In the genomic region with DNA sequence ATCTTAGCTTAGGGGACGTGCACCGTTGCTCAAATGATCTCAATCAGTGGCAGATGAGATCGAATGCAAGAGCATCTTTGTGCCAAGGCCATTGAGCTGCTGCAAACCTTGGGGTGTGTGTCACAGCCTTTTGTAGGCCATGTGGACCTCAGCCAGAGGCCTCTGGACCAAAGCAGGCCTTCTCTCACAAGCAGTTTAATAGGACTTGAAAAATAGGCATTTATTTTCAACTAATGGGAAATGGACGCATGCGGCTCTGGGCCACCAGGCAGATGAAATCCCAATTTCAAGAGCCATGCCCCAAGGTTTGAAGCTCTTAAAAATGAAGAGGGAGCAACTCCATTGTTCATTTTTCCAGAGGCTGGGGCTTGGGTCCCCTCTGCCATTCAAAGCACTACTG, we compare ENCODE assay signal across 21 cellular contexts.
"Had no signal": no experiment of that assay in that cellular context is flagged by ENCODE, and none has a peak within 500 bp of the region (broad histone marks: within the 10 kb centered on the region; RNA-seq: fewer than 3 reads in every experiment).

No MANE protein-coding gene starts in this region.

- H3K27ac ChIP-seq: neutrophil, pancreas, transverse colon, vagina had no signal

- H3K4me3 ChIP-seq: pancreas, transverse colon, vagina had no signal

- ATAC-seq: activated naive CD4-positive, alpha-beta T cell treated with anti-CD3 and anti-CD28 coated beads, Interleukin-2, amount 50 U/mL, for 72 hours; activated T-helper 17 cell treated with anti-CD3 and anti-CD28 coated beads, Interleukin-2, amount 50 U/mL, for 72 hours; effector memory CD8-positive, alpha-beta T cell; left ventricle myocardium superior; natural killer cell treated with Interleukin-12 subunit alpha and Interleukin-12 subunit beta and Interleukin-15 and Interleukin-18, amount 100 ng/mL, for 72 hours; pancreas; right cardiac atrium; stimulated activated naive CD8-positive, alpha-beta T cell treated with anti-CD3 and anti-CD28 coated beads, Interleukin-15, Interleukin-2, amounts not matched to agents 100 U/mL and 50 U/mL, for 24 hours; WTC11 had no signal

- H3K4me1 Mint-ChIP-seq: activated T-helper 17 cell treated with anti-CD3 and anti-CD28 coated beads, Interleukin-2, amount 50 U/mL, for 72 hours had no signal

- H3K9me3 Mint-ChIP-seq: activated naive CD4-positive, alpha-beta T cell treated with anti-CD3 and anti-CD28 coated beads, Interleukin-2, amount 50 U/mL, for 72 hours; activated T-cell treated with anti-CD3 and anti-CD28 coated beads, Interleukin-2, amount 50 U/mL, for 24 hours; activated T-helper 17 cell treated with anti-CD3 and anti-CD28 coated beads, Interleukin-2, amount 50 U/mL, for 72 hours; dendritic cell treated with granulocyte-macrophage colony-stimulating factor and Interleukin-4, amounts not matched to agents 40 ng/mL and 50 ng/mL, for 4 days; effector memory CD8-positive, alpha-beta T cell; natural killer cell treated with Interleukin-12 subunit alpha and Interleukin-12 subunit beta and Interleukin-15 and Interleukin-18, amount 100 ng/mL, for 72 hours; WTC11 had no signal

- DNase-seq: activated CD4-positive, alpha-beta T cell treated with anti-CD3 and anti-CD28 coated beads, Interleukin-2, amount 50 U/mL, for 4 hours; activated CD8-positive, alpha-beta memory T cell treated with anti-CD3 and anti-CD28 coated beads for 24 hours; activated CD8-positive, alpha-beta memory T cell treated with anti-CD3 and anti-CD28 coated beads, Interleukin-2, amount 50 U/mL, for 4 hours; activated T-cell treated with anti-CD3 and anti-CD28 coated beads, Interleukin-2, amount 50 U/mL, for 24 hours; effector memory CD8-positive, alpha-beta T cell; foreskin fibroblast; left ventricle myocardium superior; mammary epithelial cell; pancreas; right cardiac atrium; stimulated activated CD4-positive, alpha-beta T cell treated with anti-CD3 and anti-CD28 coated beads, Interleukin-4, amount 100 ng/mL, for 24 hours; stimulated activated naive CD8-positive, alpha-beta T cell treated with anti-CD3 and anti-CD28 coated beads, Interleukin-15, Interleukin-2, amounts not matched to agents 100 U/mL and 50 U/mL, for 24 hours; T1000; transverse colon had no signal

- H3K36me3 ChIP-seq: neutrophil, pancreas, transverse colon, vagina had no signal

- H3K36me3 Mint-ChIP-seq: activated naive CD4-positive, alpha-beta T cell treated with anti-CD3 and anti-CD28 coated beads, Interleukin-2, amount 50 U/mL, for 72 hours; natural killer cell treated with Interleukin-12 subunit alpha and Interleukin-12 subunit beta and Interleukin-15 and Interleukin-18, amount 100 ng/mL, for 72 hours; WTC11 had no signal

- H3K27ac Mint-ChIP-seq: activated naive CD4-positive, alpha-beta T cell treated with anti-CD3 and anti-CD28 coated beads, Interleukin-2, amount 50 U/mL, for 72 hours; activated T-cell treated with anti-CD3 and anti-CD28 coated beads, Interleukin-2, amount 50 U/mL, for 24 hours; activated T-helper 17 cell treated with anti-CD3 and anti-CD28 coated beads, Interleukin-2, amount 50 U/mL, for 72 hours; dendritic cell treated with granulocyte-macrophage colony-stimulating factor and Interleukin-4, amounts not matched to agents 40 ng/mL and 50 ng/mL, for 4 days; natural killer cell treated with Interleukin-12 subunit alpha and Interleukin-12 subunit beta and Interleukin-15 and Interleukin-18, amount 100 ng/mL, for 72 hours; WTC11 had no signal

- H3K9me3 ChIP-seq: neutrophil, pancreas, transverse colon, vagina had no signal

- H3K27me3 Mint-ChIP-seq: activated T-cell treated with anti-CD3 and anti-CD28 coated beads, Interleukin-2, amount 50 U/mL, for 24 hours; activated T-helper 17 cell treated with anti-CD3 and anti-CD28 coated beads, Interleukin-2, amount 50 U/mL, for 72 hours; dendritic cell treated with granulocyte-macrophage colony-stimulating factor and Interleukin-4, amounts not matched to agents 40 ng/mL and 50 ng/mL, for 4 days had no signal

- H3K4me1 ChIP-seq: pancreas had no signal

- H3K4me3 Mint-ChIP-seq: activated T-cell treated with anti-CD3 and anti-CD28 coated beads, Interleukin-2, amount 50 U/mL, for 24 hours; activated T-helper 17 cell treated with anti-CD3 and anti-CD28 coated beads, Interleukin-2, amount 50 U/mL, for 72 hours; dendritic cell treated with granulocyte-macrophage colony-stimulating factor and Interleukin-4, amounts not matched to agents 40 ng/mL and 50 ng/mL, for 4 days; effector memory CD8-positive, alpha-beta T cell; natural killer cell treated with Interleukin-12 subunit alpha and Interleukin-12 subunit beta and Interleukin-15 and Interleukin-18, amount 100 ng/mL, for 72 hours; WTC11 had no signal

- H3K27me3 ChIP-seq: neutrophil, pancreas, transverse colon, vagina had no signal
